Comparison of ENCODE assay signal across 15 cellular contexts in the genomic region with DNA sequence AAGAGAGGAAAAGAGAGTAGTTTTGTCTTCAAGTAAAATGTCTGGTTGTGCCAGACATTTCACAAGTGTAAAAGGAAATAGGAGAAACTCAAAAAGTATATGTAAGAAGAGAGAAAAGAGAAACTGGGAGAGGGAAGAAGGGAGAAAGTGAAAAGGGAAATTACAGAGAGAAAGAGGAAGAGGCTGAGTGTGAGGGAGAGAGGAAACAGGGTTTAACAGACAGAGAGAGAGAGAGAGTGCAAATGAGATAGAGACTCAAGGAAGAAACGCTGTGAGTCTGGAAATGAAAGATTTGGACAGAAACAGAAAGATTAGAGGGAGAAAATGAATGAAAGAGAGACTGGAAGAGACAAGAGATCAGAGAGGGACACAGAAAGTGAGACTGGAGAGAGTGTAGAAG.
"Had no signal": no experiment of that assay in that cellular context is flagged by ENCODE, and none has a peak within 500 bp of the region (broad histone marks: within the 10 kb centered on the region; RNA-seq: fewer than 3 reads in every experiment).

No MANE protein-coding gene starts in this region.

- DNase-seq: activated effector memory CD4-positive, alpha-beta T cell treated with Interleukin-2 at 50 U/mL for 16 hours; activated T-cell treated with anti-CD3 and anti-CD28 coated beads, Interleukin-2, amount 50 U/mL, for 24 hours; amygdala; effector memory CD4-positive, alpha-beta T cell; heart left ventricle; ovary; stimulated activated CD4-positive, alpha-beta T cell treated with anti-CD3 and anti-CD28 coated beads, Interleukin-2, amount 100 ng/mL, for 48 hours; stimulated activated CD8-positive, alpha-beta memory T cell treated with anti-CD3 and anti-CD28 coated beads, Interleukin-4, amount 100 ng/mL, for 48 hours; stimulated activated naive CD8-positive, alpha-beta T cell treated with anti-CD3 and anti-CD28 coated beads, Interleukin-15, Interleukin-2, amounts not matched to agents 100 U/mL and 50 U/mL, for 24 hours; T1000 had no signal

- H3K27ac Mint-ChIP-seq: activated naive CD4-positive, alpha-beta T cell treated with anti-CD3 and anti-CD28 coated beads, Interleukin-2, amount 50 U/mL, for 72 hours; activated T-cell treated with anti-CD3 and anti-CD28 coated beads, Interleukin-2, amount 50 U/mL, for 24 hours; brain; memory B cell; natural killer cell treated with Interleukin-12 subunit alpha and Interleukin-12 subunit beta and Interleukin-15 and Interleukin-18, amount 100 ng/mL, for 72 hours had no signal

- H3K4me1 Mint-ChIP-seq: memory B cell had no signal

- H3K27me3 Mint-ChIP-seq: activated T-cell treated with anti-CD3 and anti-CD28 coated beads, Interleukin-2, amount 50 U/mL, for 24 hours; brain; memory B cell; natural killer cell treated with Interleukin-12 subunit alpha and Interleukin-12 subunit beta and Interleukin-15 and Interleukin-18, amount 100 ng/mL, for 72 hours had no signal

- ATAC-seq: activated naive CD4-positive, alpha-beta T cell treated with anti-CD3 and anti-CD28 coated beads, Interleukin-2, amount 50 U/mL, for 72 hours; heart left ventricle; left lobe of liver; natural killer cell treated with Interleukin-12 subunit alpha and Interleukin-12 subunit beta and Interleukin-15 and Interleukin-18, amount 100 ng/mL, for 72 hours; stimulated activated naive CD8-positive, alpha-beta T cell treated with anti-CD3 and anti-CD28 coated beads, Interleukin-15, Interleukin-2, amounts not matched to agents 100 U/mL and 50 U/mL, for 24 hours had no signal

- H3K4me3 Mint-ChIP-seq: activated T-cell treated with anti-CD3 and anti-CD28 coated beads, Interleukin-2, amount 50 U/mL, for 24 hours; brain; memory B cell; natural killer cell treated with Interleukin-12 subunit alpha and Interleukin-12 subunit beta and Interleukin-15 and Interleukin-18, amount 100 ng/mL, for 72 hours had no signal

- H3K9me3 ChIP-seq: ovary had no signal

- H3K4me3 ChIP-seq: heart left ventricle, ovary had no signal

- H3K27me3 ChIP-seq: heart left ventricle, ovary had no signal

- H3K4me1 ChIP-seq: heart left ventricle had no signal

- H3K36me3 ChIP-seq: heart left ventricle, ovary had no signal

- H3K27ac ChIP-seq: heart left ventricle, ovary had no signal
